ENCODE assay signal across 8 cellular contexts in the genomic region with DNA sequence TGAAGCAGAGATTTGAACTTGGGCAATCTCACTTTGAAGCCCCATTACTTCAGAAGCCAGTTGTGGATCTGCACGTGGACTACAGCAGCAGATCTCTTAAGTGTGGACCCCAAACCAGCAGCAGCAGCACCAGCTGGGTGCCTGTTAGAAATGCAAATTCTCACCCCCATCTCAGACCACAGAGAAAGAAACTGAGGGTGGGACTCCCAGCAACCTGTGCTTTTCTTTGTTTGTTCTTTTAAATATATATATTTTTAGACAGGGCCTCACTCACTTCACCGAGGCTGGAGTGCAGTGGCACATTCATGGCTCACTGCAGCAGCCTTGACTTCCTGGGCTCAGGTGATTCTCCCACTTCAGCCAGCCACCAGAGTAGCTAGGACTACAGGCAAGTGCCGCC.
"Had no signal": no experiment of that assay in that cellular context is flagged by ENCODE, and none has a peak within 500 bp of the region (broad histone marks: within the 10 kb centered on the region; RNA-seq: fewer than 3 reads in every experiment).

No MANE protein-coding gene starts in this region.

- ATAC-seq: gastroesophageal sphincter had no signal

- DNase-seq: activated CD4-positive, CD25-positive, alpha-beta regulatory T cell; activated naive CD4-positive, alpha-beta T cell treated with anti-CD3 and anti-CD28 coated beads, Interleukin-2, amount 50 U/mL, for 16 hours; adrenal gland; effector memory CD4-positive, alpha-beta T cell; stimulated activated CD4-positive, alpha-beta T cell treated with anti-CD3 and anti-CD28 coated beads, Interleukin-12 subunit alpha, Interleukin-12 subunit beta, amount 100 ng/mL, for 4 hours; stimulated activated CD8-positive, alpha-beta memory T cell treated with anti-CD3 and anti-CD28 coated beads, Interleukin-4, amount 100 ng/mL, for 48 hours had no signal

- H3K27ac ChIP-seq: adrenal gland, gastroesophageal sphincter, upper lobe of left lung had no signal

- H3K9me3 ChIP-seq: adrenal gland, gastroesophageal sphincter, upper lobe of left lung had no signal

- H3K4me1 ChIP-seq: gastroesophageal sphincter, upper lobe of left lung had no signal

- H3K4me3 ChIP-seq: adrenal gland, gastroesophageal sphincter, upper lobe of left lung had no signal

- H3K27me3 ChIP-seq: adrenal gland, gastroesophageal sphincter, upper lobe of left lung had no signal
